Comparison of ENCODE assay signal across 1 cellular context in genomic region chr16:4655801-4656200, GRCh38.
TF ChIP-seq lines count a peak whose summit lies in the region.

No MANE protein-coding gene starts in this region.

TF ChIP-seq in K562, 482 proteins besides CTCF, POLR2A, EP300 and RAD21:
- TF ChIP-seq POLR2G (IDR thresholded peaks at IDR 0.05; ENCODE audit: low read depth, low read length) (0 out of 2 replicates have a peak, but pooled peaks have one; percentile 19), SIN3B (IDR thresholded peaks at IDR 0.05; ENCODE audit: low read depth) (no peak)
TF ChIP-seq in K562: peak in this region for 1.
